1 cellular context compared by ENCODE assay signal in genomic region chr2:239316562-239317465, GRCh38.
A peak's percentile ranks its signal among the peaks of the same experiment; 100 is the strongest.
TF ChIP-seq lines count a peak whose summit lies in the region.

No MANE protein-coding gene starts in this region.

TF ChIP-seq in K562, 482 proteins besides CTCF, POLR2A, EP300 and RAD21 (continued from another document):
- TF ChIP-seq, protein P1, sequence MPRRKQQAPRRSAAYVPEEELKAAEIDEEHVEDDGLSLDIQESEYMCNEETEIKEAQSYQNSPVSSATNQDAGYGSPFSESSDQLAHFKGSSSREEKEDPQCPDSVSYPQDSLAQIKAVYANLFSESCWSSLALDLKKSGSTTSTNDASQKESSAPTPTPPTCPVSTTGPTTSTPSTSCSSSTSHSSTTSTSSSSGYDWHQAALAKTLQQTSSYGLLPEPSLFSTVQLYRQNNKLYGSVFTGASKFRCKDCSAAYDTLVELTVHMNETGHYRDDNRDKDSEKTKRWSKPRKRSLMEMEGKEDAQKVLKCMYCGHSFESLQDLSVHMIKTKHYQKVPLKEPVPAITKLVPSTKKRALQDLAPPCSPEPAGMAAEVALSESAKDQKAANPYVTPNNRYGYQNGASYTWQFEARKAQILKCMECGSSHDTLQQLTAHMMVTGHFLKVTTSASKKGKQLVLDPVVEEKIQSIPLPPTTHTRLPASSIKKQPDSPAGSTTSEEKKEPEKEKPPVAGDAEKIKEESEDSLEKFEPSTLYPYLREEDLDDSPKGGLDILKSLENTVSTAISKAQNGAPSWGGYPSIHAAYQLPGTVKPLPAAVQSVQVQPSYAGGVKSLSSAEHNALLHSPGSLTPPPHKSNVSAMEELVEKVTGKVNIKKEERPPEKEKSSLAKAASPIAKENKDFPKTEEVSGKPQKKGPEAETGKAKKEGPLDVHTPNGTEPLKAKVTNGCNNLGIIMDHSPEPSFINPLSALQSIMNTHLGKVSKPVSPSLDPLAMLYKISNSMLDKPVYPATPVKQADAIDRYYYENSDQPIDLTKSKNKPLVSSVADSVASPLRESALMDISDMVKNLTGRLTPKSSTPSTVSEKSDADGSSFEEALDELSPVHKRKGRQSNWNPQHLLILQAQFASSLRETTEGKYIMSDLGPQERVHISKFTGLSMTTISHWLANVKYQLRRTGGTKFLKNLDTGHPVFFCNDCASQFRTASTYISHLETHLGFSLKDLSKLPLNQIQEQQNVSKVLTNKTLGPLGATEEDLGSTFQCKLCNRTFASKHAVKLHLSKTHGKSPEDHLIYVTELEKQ (CRISPR knock-in tag; IDR thresholded peaks at IDR 0.05), result no peak
- TF ChIP-seq ARNT (IDR thresholded peaks at IDR 0.05) (no peak), MXI1 (IDR thresholded peaks at IDR 0.05; ENCODE audit: low read depth, low read length) (peak; percentile 56; the same call in 1 of the 2 replicates), EHMT2 (IDR thresholded peaks at IDR 0.05) (no peak), CBX8 (IDR thresholded peaks at IDR 0.05; ENCODE audit: borderline replicate concordance, extremely low read depth, low read depth, low read length, poor library complexity, severe bottlenecking) (no peak), KLF13 (tag; IDR thresholded peaks at IDR 0.05; ENCODE audit: borderline replicate concordance, low read depth) (no peak), EZH2 (IDR thresholded peaks at IDR 0.05; ENCODE audit: borderline replicate concordance, low read depth, low read length) (no peak), PHB (CRISPR knock-in tag; IDR thresholded peaks at IDR 0.05) (no peak), ZNF146 (CRISPR knock-in tag; IDR thresholded peaks at IDR 0.05; ENCODE audit: unreplicated experiment) (no peak), IRF2 (CRISPR knock-in tag; IDR thresholded peaks at IDR 0.05) (no peak), ELF4 (CRISPR knock-in tag; IDR thresholded peaks at IDR 0.05) (no peak), EGR1 (conservative IDR thresholded peaks at IDR 0.05) (peak; percentile 89), GATAD2A (IDR thresholded peaks at IDR 0.05) (no peak), RBFOX2 (IDR thresholded peaks at IDR 0.05; ENCODE audit: low read depth, low read length) (peak; percentile 46; the same call in 1 of the 2 replicates), KHSRP (IDR thresholded peaks at IDR 0.05) (no peak), HINFP (tag; conservative IDR thresholded peaks at IDR 0.05; ENCODE audit: low read depth) (no peak), XRCC3 (IDR thresholded peaks at IDR 0.05) (no peak), ZNF436 (CRISPR knock-in tag; IDR thresholded peaks at IDR 0.05) (no peak), ZNF830 (CRISPR knock-in tag; IDR thresholded peaks at IDR 0.05) (no peak), CBX3 (IDR thresholded peaks at IDR 0.05; ENCODE audit: borderline replicate concordance in 1 of 2, low read length in 2 of 2) (0 out of 3 replicates have a peak, but pooled peaks of 1 of the 2 experiments have one; percentile 14), YY1 (IDR thresholded peaks at IDR 0.05; ENCODE audit: borderline replicate concordance in 1 of 3, control insufficient read depth in 1 of 3, extremely low read depth in 1 of 3, insufficient read depth in 3 of 3, insufficient read length in 1 of 3, insufficient replicate concordance in 2 of 3, low read depth in 1 of 3, low read length in 2 of 3) (peak in 1 of 3 experiments; percentile 52), ZNF696 (CRISPR knock-in tag; conservative IDR thresholded peaks at IDR 0.05) (no peak), ZNF778 (CRISPR knock-in tag; IDR thresholded peaks at IDR 0.05) (no peak), ZNF780A (CRISPR knock-in tag; IDR thresholded peaks at IDR 0.05) (no peak), HDAC1 (IDR thresholded peaks at IDR 0.05) (0 out of 4 replicates have a peak, but pooled peaks of 1 of the 2 experiments have one; percentile 11), POLR2H (tag; IDR thresholded peaks at IDR 0.05; ENCODE audit: low read depth) (no peak), ZSCAN29 (IDR thresholded peaks at IDR 0.05) (no peak), TEAD4 (IDR thresholded peaks at IDR 0.05; ENCODE audit: low read length) (no peak), TEAD4 (CRISPR knock-in tag; IDR thresholded peaks at IDR 0.05; ENCODE audit: borderline replicate concordance) (no peak), NFATC3 (IDR thresholded peaks at IDR 0.05) (no peak)
- TF ChIP-seq, protein P2, sequence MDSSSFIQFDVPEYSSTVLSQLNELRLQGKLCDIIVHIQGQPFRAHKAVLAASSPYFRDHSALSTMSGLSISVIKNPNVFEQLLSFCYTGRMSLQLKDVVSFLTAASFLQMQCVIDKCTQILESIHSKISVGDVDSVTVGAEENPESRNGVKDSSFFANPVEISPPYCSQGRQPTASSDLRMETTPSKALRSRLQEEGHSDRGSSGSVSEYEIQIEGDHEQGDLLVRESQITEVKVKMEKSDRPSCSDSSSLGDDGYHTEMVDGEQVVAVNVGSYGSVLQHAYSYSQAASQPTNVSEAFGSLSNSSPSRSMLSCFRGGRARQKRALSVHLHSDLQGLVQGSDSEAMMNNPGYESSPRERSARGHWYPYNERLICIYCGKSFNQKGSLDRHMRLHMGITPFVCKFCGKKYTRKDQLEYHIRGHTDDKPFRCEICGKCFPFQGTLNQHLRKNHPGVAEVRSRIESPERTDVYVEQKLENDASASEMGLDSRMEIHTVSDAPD (CRISPR knock-in tag; IDR thresholded peaks at IDR 0.05), result no peak
- TF ChIP-seq, protein P3, sequence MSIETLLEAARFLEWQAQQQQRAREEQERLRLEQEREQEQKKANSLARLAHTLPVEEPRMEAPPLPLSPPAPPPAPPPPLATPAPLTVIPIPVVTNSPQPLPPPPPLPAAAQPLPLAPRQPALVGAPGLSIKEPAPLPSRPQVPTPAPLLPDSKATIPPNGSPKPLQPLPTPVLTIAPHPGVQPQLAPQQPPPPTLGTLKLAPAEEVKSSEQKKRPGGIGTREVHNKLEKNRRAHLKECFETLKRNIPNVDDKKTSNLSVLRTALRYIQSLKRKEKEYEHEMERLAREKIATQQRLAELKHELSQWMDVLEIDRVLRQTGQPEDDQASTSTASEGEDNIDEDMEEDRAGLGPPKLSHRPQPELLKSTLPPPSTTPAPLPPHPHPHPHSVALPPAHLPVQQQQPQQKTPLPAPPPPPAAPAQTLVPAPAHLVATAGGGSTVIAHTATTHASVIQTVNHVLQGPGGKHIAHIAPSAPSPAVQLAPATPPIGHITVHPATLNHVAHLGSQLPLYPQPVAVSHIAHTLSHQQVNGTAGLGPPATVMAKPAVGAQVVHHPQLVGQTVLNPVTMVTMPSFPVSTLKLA (conservative IDR thresholded peaks at IDR 0.05), result peak; percentile 28 to 36; a peak in 1 of 4 replicates
TF ChIP-seq in K562: peak in this region for 21.
